1 cellular context compared by ENCODE assay signal in the genomic region with DNA sequence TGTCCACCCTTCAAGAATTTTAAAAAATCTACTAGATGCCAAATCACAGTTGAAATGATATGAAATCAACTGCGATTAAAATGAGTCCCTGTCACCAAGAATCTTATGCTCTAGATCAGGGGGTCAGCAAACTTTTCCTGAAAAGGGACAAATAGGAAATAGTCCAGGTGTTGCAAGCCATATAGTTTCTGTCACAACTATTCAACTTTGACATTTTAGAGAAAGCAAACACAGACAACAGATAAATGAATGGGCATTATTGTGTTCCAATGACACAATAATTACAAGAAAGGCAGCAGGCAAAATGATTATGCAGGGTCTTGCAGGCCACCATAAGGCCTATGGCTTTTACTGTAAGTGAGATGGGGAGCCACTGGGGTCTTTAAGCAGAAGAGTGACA.
TF ChIP-seq lines count a peak whose summit lies in the region.

No MANE protein-coding gene starts in this region.

TF ChIP-seq in HepG2, 621 proteins besides CTCF, POLR2A, EP300 and RAD21 (continued from another document):
- TF ChIP-seq SOX13 (IDR thresholded peaks at IDR 0.05) (no peak), SOX13 (CRISPR knock-in tag; conservative IDR thresholded peaks at IDR 0.05 in 1 of 2, IDR thresholded peaks at IDR 0.05 in 1 of 2) (peak in 1 of 2 experiments; percentile 23; a peak in 1 of 4 replicates), CBX1 (IDR thresholded peaks at IDR 0.05; ENCODE audit: low read depth) (no peak), EHMT2 (IDR thresholded peaks at IDR 0.05; ENCODE audit: borderline replicate concordance, low read depth, low read length) (no peak), BCL6 (CRISPR knock-in tag; IDR thresholded peaks at IDR 0.05) (peak; percentile 92), JARID2 (CRISPR knock-in tag; IDR thresholded peaks at IDR 0.05; ENCODE audit: insufficient replicate concordance) (no peak), CEBPB (IDR thresholded peaks at IDR 0.05; ENCODE audit: borderline replicate concordance, low read depth, low read length) (peak; percentile 85), NR2C2 (CRISPR knock-in tag; IDR thresholded peaks at IDR 0.05; ENCODE audit: borderline replicate concordance) (0 out of 2 replicates have a peak, but pooled peaks have one; percentile 34), LCORL (IDR thresholded peaks at IDR 0.05) (no peak), LCORL (CRISPR knock-in tag; IDR thresholded peaks at IDR 0.05) (no peak), ZNF883 (CRISPR knock-in tag; IDR thresholded peaks at IDR 0.05; ENCODE audit: not compliant biosample characterization) (no peak), RFX3 (CRISPR knock-in tag; IDR thresholded peaks at IDR 0.05) (no peak), ZNF274 (CRISPR knock-in tag; IDR thresholded peaks at IDR 0.05) (no peak), FOXA3 (CRISPR knock-in tag; IDR thresholded peaks at IDR 0.05) (no peak)
- TF ChIP-seq, protein P1, sequence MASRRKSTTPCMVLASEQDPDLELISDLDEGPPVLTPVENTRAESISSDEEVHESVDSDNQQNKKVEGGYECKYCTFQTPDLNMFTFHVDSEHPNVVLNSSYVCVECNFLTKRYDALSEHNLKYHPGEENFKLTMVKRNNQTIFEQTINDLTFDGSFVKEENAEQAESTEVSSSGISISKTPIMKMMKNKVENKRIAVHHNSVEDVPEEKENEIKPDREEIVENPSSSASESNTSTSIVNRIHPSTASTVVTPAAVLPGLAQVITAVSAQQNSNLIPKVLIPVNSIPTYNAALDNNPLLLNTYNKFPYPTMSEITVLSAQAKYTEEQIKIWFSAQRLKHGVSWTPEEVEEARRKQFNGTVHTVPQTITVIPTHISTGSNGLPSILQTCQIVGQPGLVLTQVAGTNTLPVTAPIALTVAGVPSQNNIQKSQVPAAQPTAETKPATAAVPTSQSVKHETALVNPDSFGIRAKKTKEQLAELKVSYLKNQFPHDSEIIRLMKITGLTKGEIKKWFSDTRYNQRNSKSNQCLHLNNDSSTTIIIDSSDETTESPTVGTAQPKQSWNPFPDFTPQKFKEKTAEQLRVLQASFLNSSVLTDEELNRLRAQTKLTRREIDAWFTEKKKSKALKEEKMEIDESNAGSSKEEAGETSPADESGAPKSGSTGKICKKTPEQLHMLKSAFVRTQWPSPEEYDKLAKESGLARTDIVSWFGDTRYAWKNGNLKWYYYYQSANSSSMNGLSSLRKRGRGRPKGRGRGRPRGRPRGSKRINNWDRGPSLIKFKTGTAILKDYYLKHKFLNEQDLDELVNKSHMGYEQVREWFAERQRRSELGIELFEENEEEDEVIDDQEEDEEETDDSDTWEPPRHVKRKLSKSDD (CRISPR knock-in tag; IDR thresholded peaks at IDR 0.05; ENCODE audit: low read depth): no peak
